8 cellular contexts compared by ENCODE assay signal in the genomic region with DNA sequence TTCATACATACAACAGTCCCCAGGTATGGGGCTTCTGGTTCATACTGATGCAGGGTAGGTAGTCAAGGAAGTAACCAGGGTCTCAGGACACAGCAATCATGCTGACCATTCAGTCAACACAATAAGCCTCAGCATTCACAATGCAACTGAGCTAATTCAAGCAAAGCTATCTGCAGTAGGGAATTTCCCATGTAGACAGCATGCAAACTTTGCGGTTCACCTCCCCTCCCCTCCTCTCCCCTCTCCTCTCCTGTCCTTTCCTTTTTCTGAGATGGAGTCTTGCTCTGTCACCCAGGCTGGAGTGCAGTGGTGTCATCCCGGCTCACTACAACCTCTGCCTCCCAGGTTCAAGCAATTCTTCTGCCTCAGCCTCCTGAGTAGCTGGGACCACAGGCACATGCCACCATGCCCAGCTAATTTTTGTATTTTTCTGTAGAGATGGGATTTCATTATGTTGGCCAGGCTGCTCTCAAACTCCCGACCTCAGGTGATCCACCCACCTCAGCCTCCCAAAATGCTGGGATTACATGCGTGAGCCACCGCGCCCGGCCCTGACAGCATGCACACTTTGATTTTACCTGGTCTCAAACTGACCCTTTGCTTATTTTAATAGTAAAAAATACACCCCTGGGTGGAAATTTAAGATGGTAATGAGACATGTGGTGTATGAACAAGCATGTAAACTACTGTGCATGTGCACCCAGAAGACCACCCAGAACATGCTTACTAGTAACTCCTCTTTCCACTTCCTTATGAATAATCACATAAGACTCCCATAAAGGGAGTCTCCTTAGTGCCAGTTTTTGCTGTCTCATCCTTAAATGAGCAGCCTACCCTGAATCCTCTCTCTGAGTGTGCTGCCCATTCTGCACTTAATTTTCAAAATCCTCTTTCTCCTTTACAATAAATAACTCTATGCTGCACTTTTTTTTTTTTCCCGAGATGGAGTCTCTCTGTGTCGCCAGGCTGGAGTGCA. TPM values are rescaled to one million over a fixed set of nuclear protein-coding genes. Genes with fewer than 3 reads are reported as not detected.
DNase-seq lines count a peak whose midpoint lies in the region; ATAC-seq, FAIRE-seq and TF ChIP-seq lines count a peak whose summit lies in the region.

No MANE protein-coding gene starts in this region.

- TF ChIP-seq CTCF in GM20000 (IDR thresholded peaks at IDR 0.05; ENCODE audit: extremely low read depth, missing control alignments): no peak
- TF ChIP-seq CTCF in WTC11 (IDR thresholded peaks at IDR 0.05): no peak

- no peaks in the 10 kb centered on the region for H3K9me3 Mint-ChIP-seq in WTC11

- H3K4me3 ChIP-seq in right cardiac atrium (ENCODE audit: low read length) (no peak overlapping the region), SJCRH30 (no peak overlapping the region)

- DNase-seq in GM04503 (ENCODE audit: low read depth) (peak; percentile 17), GM20000 (ENCODE audit: low spot score) (peak; percentile 48), NCI-H526 treated with DMSO at 0.1 percent for 48 hours (lab: John Stamatoyannopoulos, UW) (peak; percentile 84), right cardiac atrium (no peak), SJCRH30 (no peak), WTC11 (ENCODE audit: low spot score) (no peak), urothelium cell line (ENCODE audit: low spot score) (no peak)

- no peak for FAIRE-seq in urothelium cell line (lab: Jason Lieb, UNC)

- no peak overlapping the region for H3K27ac Mint-ChIP-seq in WTC11

- no peaks in the 10 kb centered on the region for H3K36me3 ChIP-seq in SJCRH30

- peaks cover 11% of the 10 kb centered on the region for H3K4me1 Mint-ChIP-seq in WTC11

- POLR2A ChIA-PET in WTC11 (lab: Charles Lee): no interaction called here

- 83% methylated on average over 9 of the region's 9 CpGs for WGBS in right cardiac atrium

- no peaks in the 10 kb centered on the region for H3K4me1 ChIP-seq in right cardiac atrium (ENCODE audit: control insufficient read depth, insufficient read depth, low read length)
- no peaks in the 10 kb centered on the region for H3K4me1 ChIP-seq in SJCRH30

- H3K36me3 Mint-ChIP-seq in WTC11: no peaks in the 10 kb centered on the region

- ATAC-seq in right cardiac atrium (no peak), HG03135 (IDR thresholded peaks at IDR 0.05; ENCODE audit: unreplicated experiment) (no peak), WTC11 (no peak)

- H3K27ac ChIP-seq in right cardiac atrium (ENCODE audit: low read length) (peak overlapping the region; percentile 7), SJCRH30 (no peak overlapping the region)

- no peaks in the 10 kb centered on the region for H3K27me3 Mint-ChIP-seq in WTC11 (ENCODE audit: low read depth)

- H3K4me3 Mint-ChIP-seq in WTC11: no peak overlapping the region

- intact Hi-C loops in right cardiac atrium (cut with DNase I): no loop called here

- no peaks in the 10 kb centered on the region for H3K27me3 ChIP-seq in right cardiac atrium (ENCODE audit: control insufficient read depth, insufficient read depth)
- H3K27me3 ChIP-seq in SJCRH30: no peaks in the 10 kb centered on the region; the same call in 1 of the 2 replicates

- CTCF ChIA-PET in WTC11 (lab: Charles Lee): no interaction called here

- H3K9me3 ChIP-seq in right cardiac atrium (ENCODE audit: control insufficient read depth, low read length) (no peaks in the 10 kb centered on the region), SJCRH30 (replicated peaks) (0 out of 2 replicates have a peak, but pooled peaks cover 3% of the 10 kb centered on the region)

TF ChIP-seq in WTC11, 78 proteins besides CTCF, POLR2A, EP300 and RAD21:
- TF ChIP-seq CREB1 (CRISPR knock-in tag; IDR thresholded peaks at IDR 0.05) (no peak), KAT7 (CRISPR knock-in tag; IDR thresholded peaks at IDR 0.05; ENCODE audit: borderline replicate concordance) (no peak)

RNA-seq across cellular contexts. Expression of a gene that starts 9.3 kb away (rescaled TPM):
- total RNA-seq in right cardiac atrium (10 to 100 TPM in 2 of 4 donors, 1 to 10 TPM in 2; 7.7 to 10.4 (median 9.7) TPM), WTC11 (2021) (10.3 to 12.3 TPM (median 10.4 TPM) in 3 replicates)
- 6.6 TPM for polyA plus RNA-seq in right cardiac atrium
- total RNA-seq in SJCRH30 (2014; rRNA removed; shearing (Covaris generic)): 1.0 and 1.1 TPM in 2 replicates

RNA-seq across cellular contexts. Expression of a gene that starts 39.8 kb away (rescaled TPM):
- total RNA-seq in right cardiac atrium (10 to 100 TPM in 3 of 4 donors, 1 to 10 TPM in 1; 8.2 to 14.4 (median 11.1) TPM), WTC11 (2021) (0.69 to 1.7 TPM (median 1.2 TPM) in 3 replicates)
- polyA plus RNA-seq in right cardiac atrium: 3.1 TPM
- 0.30 TPM in 1 of 2 replicates, not detected in the other for total RNA-seq in SJCRH30 (2014; rRNA removed; shearing (Covaris generic))

RNA-seq across cellular contexts. Expression of a gene that starts 55.5 kb away (rescaled TPM):
- 10 to 100 TPM; 11.7 to 14.0 (median 12.0) TPM for total RNA-seq in right cardiac atrium
- polyA plus RNA-seq in right cardiac atrium: 14.6 TPM
- 16.0 and 18.1 TPM in 2 replicates for total RNA-seq in SJCRH30 (2014; rRNA removed; shearing (Covaris generic))
- total RNA-seq in WTC11 (2021): 11.6 to 12.4 TPM (median 12.3 TPM) in 3 replicates

Comparison
In these comparisons a context has a peak if more than half of its experiments do, and no peak if none do; other contexts are left out.
1. DNase-seq: peak in GM04503 (single experiment), GM20000 (single experiment) and NCI-H526 treated with DMSO at 0.1 percent for 48 hours (single experiment); none in right cardiac atrium (0 of 3), SJCRH30 (0 of 2), WTC11 (single experiment) and urothelium cell line (single experiment).